Comparison of ENCODE assay signal across 19 cellular contexts in the genomic region with DNA sequence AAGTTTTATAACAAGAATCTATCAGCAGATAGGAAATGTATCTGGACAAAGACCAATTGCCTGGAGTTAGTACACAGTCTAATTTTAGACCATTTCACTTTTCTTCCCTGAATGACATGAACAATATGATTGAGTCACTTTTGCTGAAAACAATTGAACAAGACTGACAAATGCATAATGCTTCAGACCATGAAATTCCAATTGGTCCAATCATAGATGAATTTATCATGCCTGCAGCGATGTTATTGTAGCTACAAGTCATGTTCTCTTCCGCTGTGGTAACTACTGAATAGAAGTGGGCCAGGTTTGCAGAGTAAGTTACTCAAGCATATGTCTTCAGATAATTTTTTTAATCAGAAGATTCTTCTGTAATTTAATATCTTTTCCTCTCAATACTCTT.
DNase-seq lines count a peak whose midpoint lies in the region; ATAC-seq and TF ChIP-seq lines count a peak whose summit lies in the region.
"Had no signal": no experiment of that assay in that cellular context is flagged by ENCODE, and none has a peak within 500 bp of the region (broad histone marks: within the 10 kb centered on the region; RNA-seq: fewer than 3 reads in every experiment).

No MANE protein-coding gene starts in this region.

- no peak overlapping the region for H3K4me3 ChIP-seq in OCI-LY3 (ENCODE audit: low read length)
- no peak overlapping the region for H3K4me3 ChIP-seq in gastroesophageal sphincter
- no peak overlapping the region for H3K4me3 ChIP-seq in brain microvascular endothelial cell (ENCODE audit: low read depth, low read length)
- H3K4me3 ChIP-seq: MG63, Peyer's patch had no signal

- H4K20me1 ChIP-seq in OCI-LY3 (ENCODE audit: insufficient read depth, low read length): no peaks in the 10 kb centered on the region

- no peaks in the 10 kb centered on the region for H3K79me2 ChIP-seq in OCI-LY3 (ENCODE audit: low read length)

- no peaks in the 10 kb centered on the region for H3K9me3 ChIP-seq in OCI-LY3 (ENCODE audit: insufficient read depth, low read length)
- no peaks in the 10 kb centered on the region for H3K9me3 ChIP-seq in gastroesophageal sphincter
- H3K9me3 ChIP-seq: Caco-2, MG63, Peyer's patch had no signal

- H3K4me2 ChIP-seq in OCI-LY3 (ENCODE audit: low read length): no peak overlapping the region
- H3K4me2 ChIP-seq: KMS-11 had no signal

- 88 to 100% methylated on average over 2 of the region's 2 CpGs for WGBS in gastroesophageal sphincter (ENCODE audit: low coverage in 1 of 2), 2 donors

- H3K27ac ChIP-seq in OCI-LY3 (ENCODE audit: low read length) (no peak overlapping the region), foreskin keratinocyte (no peak overlapping the region), gastroesophageal sphincter (no peak overlapping the region), brain microvascular endothelial cell (no peak overlapping the region)
- H3K27ac ChIP-seq: KMS-11, Peyer's patch had no signal

- H2AFZ ChIP-seq in OCI-LY3 (ENCODE audit: low read depth, low read length): 0 out of 2 replicates have a peak overlapping the region, but pooled peaks have one; percentile 21

- H3K9ac ChIP-seq in OCI-LY3 (ENCODE audit: low read length): no peak overlapping the region
- H3K9ac ChIP-seq: KMS-11 had no signal

- no peak for TF ChIP-seq EP300 in gastroesophageal sphincter (IDR thresholded peaks at IDR 0.05)

- ATAC-seq in foreskin keratinocyte: peak; percentile 90
- ATAC-seq in gastroesophageal sphincter: no peak
- ATAC-seq in HG03196 (IDR thresholded peaks at IDR 0.05; ENCODE audit: unreplicated experiment): no peak
- ATAC-seq in HG03135 (IDR thresholded peaks at IDR 0.05; ENCODE audit: unreplicated experiment): no peak

- H3K36me3 ChIP-seq in OCI-LY3 (replicated peaks; ENCODE audit: low read depth, low read length): no peaks in the 10 kb centered on the region
- no peaks in the 10 kb centered on the region for H3K36me3 ChIP-seq in gastroesophageal sphincter
- no peaks in the 10 kb centered on the region for H3K36me3 ChIP-seq in brain microvascular endothelial cell (replicated peaks)
- H3K36me3 ChIP-seq: MG63, Peyer's patch had no signal

- TF ChIP-seq CTCF in OCI-LY3 (IDR thresholded peaks at IDR 0.05; ENCODE audit: low read depth, low read length): no peak
- TF ChIP-seq CTCF in foreskin keratinocyte (conservative IDR thresholded peaks at IDR 0.05): no peak
- no peak for TF ChIP-seq CTCF in gastroesophageal sphincter (IDR thresholded peaks at IDR 0.05)
- TF ChIP-seq CTCF in brain microvascular endothelial cell (IDR thresholded peaks at IDR 0.05; ENCODE audit: low read depth, low read length, missing control alignments): no peak

- H3K27me3 ChIP-seq in OCI-LY3 (ENCODE audit: low read depth, low read length): no peaks in the 10 kb centered on the region
- no peaks in the 10 kb centered on the region for H3K27me3 ChIP-seq in foreskin keratinocyte
- H3K27me3 ChIP-seq in gastroesophageal sphincter: no peaks in the 10 kb centered on the region
- no peaks in the 10 kb centered on the region for H3K27me3 ChIP-seq in brain microvascular endothelial cell (replicated peaks)
- H3K27me3 ChIP-seq: MG63, Peyer's patch had no signal

- no peak for TF ChIP-seq POLR2A in gastroesophageal sphincter (IDR thresholded peaks at IDR 0.05)

- H3K4me1 ChIP-seq in OCI-LY3 (ENCODE audit: low read length) (peaks cover 11% of the 10 kb centered on the region), foreskin keratinocyte (no peaks in the 10 kb centered on the region), gastroesophageal sphincter (no peaks in the 10 kb centered on the region)
- H3K4me1 ChIP-seq: Caco-2, Peyer's patch had no signal

- DNase-seq in astrocyte of the hippocampus (ENCODE audit: low read depth, low spot score) (peak; percentile 4), foreskin keratinocyte (peak; percentile 90 to 95), renal cortical epithelial cell (ENCODE audit: low read depth) (peak; percentile 89), brain microvascular endothelial cell (no peak)
- DNase-seq: ACHN, Caco-2, H7, MG63, NCI-H1092, NCI-H146, NCI-H2227 treated with DMSO at 0.1 percent for 48 hours, NCI-H524, Peyer's patch, SIG-M5 had no signal

- in situ Hi-C loops in brain microvascular endothelial cell (cut with HindIII; ENCODE audit: low pct_ligation_motif_present, low sequenced_read_pairs): no loop called here
